1 cellular context compared by ENCODE assay signal in the genomic region with DNA sequence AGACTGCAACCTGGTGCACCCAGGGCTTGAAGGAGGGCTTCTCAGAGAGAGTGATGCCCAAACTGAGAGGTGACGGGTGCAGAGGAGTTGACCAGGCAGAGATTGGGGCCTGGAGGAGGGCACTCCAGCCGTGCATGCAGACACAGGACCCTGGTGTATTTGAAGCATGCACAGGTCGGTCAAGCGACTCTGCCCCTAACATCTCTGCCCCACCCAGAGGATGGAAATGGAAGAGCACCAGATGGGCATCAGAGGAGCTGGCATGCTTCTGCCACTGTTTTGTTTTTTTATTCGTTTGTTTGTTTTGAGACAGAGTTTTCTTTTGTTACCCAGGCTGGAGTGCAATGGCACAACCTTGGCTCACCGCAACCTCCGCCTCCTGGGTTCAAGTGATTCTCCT.
TF ChIP-seq lines count a peak whose summit lies in the region.

No MANE protein-coding gene starts in this region.

TF ChIP-seq in HCT116, 20 proteins besides CTCF, POLR2A, EP300 and RAD21 (continued from another document):
- TF ChIP-seq, protein P1, sequence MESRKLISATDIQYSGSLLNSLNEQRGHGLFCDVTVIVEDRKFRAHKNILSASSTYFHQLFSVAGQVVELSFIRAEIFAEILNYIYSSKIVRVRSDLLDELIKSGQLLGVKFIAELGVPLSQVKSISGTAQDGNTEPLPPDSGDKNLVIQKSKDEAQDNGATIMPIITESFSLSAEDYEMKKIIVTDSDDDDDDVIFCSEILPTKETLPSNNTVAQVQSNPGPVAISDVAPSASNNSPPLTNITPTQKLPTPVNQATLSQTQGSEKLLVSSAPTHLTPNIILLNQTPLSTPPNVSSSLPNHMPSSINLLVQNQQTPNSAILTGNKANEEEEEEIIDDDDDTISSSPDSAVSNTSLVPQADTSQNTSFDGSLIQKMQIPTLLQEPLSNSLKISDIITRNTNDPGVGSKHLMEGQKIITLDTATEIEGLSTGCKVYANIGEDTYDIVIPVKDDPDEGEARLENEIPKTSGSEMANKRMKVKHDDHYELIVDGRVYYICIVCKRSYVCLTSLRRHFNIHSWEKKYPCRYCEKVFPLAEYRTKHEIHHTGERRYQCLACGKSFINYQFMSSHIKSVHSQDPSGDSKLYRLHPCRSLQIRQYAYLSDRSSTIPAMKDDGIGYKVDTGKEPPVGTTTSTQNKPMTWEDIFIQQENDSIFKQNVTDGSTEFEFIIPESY (IDR thresholded peaks at IDR 0.05; ENCODE audit: extremely low read depth, insufficient replicate concordance, low read length) = no peak
- no peak for TF ChIP-seq ZFX (IDR thresholded peaks at IDR 0.05)
- no peak for TF ChIP-seq POLR2AphosphoS5 (IDR thresholded peaks at IDR 0.05; ENCODE audit: low read depth, low read length)
- TF ChIP-seq YY1 (IDR thresholded peaks at IDR 0.05; ENCODE audit: extremely low read depth, insufficient replicate concordance, low read depth, low read length) = no peak
- no peak for TF ChIP-seq EGR1 (IDR thresholded peaks at IDR 0.05; ENCODE audit: low read depth)
- TF ChIP-seq, protein P2, sequence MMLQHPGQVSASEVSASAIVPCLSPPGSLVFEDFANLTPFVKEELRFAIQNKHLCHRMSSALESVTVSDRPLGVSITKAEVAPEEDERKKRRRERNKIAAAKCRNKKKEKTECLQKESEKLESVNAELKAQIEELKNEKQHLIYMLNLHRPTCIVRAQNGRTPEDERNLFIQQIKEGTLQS (IDR thresholded peaks at IDR 0.05) = no peak
- TF ChIP-seq CEBPB (IDR thresholded peaks at IDR 0.05; ENCODE audit: low read depth) = no peak
- no peak for TF ChIP-seq CBX3 (IDR thresholded peaks at IDR 0.05; ENCODE audit: low read depth)
- TF ChIP-seq TCF7L2 (IDR thresholded peaks at IDR 0.05; ENCODE audit: borderline replicate concordance, extremely low read depth, insufficient read depth, insufficient read length) = no peak
- no peak for TF ChIP-seq JUND (IDR thresholded peaks at IDR 0.05)
- TF ChIP-seq ELF1 (IDR thresholded peaks at IDR 0.05; ENCODE audit: borderline replicate concordance, low read depth) = no peak
